ENCODE assay signal across 35 cellular contexts in the genomic region with DNA sequence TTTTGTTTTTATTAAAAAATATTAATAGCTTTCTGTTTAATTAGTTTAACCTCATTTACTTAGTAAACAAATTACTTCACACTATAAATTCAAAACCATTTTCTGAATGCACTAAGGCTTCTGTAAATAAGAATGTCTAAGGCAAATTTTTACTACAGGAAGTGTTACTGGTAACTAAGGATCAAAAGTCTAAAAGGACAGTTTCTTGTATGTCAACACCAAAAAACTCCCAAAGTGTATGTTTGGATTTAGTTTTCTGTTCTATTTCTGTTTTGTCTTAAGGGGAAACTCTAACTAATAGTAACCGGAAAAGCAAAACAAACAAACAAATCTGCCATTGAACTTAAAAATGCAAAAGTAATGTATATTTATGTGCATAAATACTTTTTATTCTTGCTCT. TPM values are rescaled to one million over a fixed set of nuclear protein-coding genes. Genes with fewer than 3 reads are reported as not detected.
"Had no signal": no experiment of that assay in that cellular context is flagged by ENCODE, and none has a peak within 500 bp of the region (broad histone marks: within the 10 kb centered on the region; RNA-seq: fewer than 3 reads in every experiment).

No MANE protein-coding gene starts in this region.

- DNase-seq: Karpas-422, Kasumi-1, MG63, MM.1S, MV-4-11, NCI-H1048, NCI-H1092, NCI-H1092 treated with DMSO at 0.1 percent for 48 hours, NCI-H1417 treated with DMSO at 0.1 percent for 48 hours, NCI-H1436, NCI-H1436 treated with DMSO at 0.1 percent for 48 hours, NCI-H146, NCI-H1694, NCI-H1694 treated with DMSO at 0.1 percent for 48 hours, NCI-H187, NCI-H187 treated with DMSO at 0.1 percent for 48 hours, NCI-H1930, NCI-H2029, NCI-H2029 treated with DMSO at 0.1 percent for 48 hours, NCI-H2081, NCI-H2081 treated with DMSO at 0.1 percent for 48 hours, NCI-H2107, NCI-H2171, NCI-H2171 treated with DMSO at 0.1 percent for 48 hours, NCI-H2227 treated with DMSO at 0.1 percent for 48 hours, NCI-H226, NCI-H345, NCI-H446, NCI-H446 treated with DMSO at 0.1 percent for 48 hours, NCI-H510A, NCI-H510A treated with DMSO at 0.1 percent for 48 hours had no signal

- H3K4me3 ChIP-seq: MG63 had no signal

- H3K36me3 ChIP-seq: MG63 had no signal

- H3K9me3 ChIP-seq: MG63 had no signal

- H3K27me3 ChIP-seq: MG63 had no signal

RNA-seq across cellular contexts. Expression of a gene that starts 24.7 kb away (rescaled TPM):
- total RNA-seq: LHCN-M2, M059J, MCF 10A, NCI-H460 had no signal

RNA-seq across cellular contexts. Expression of a gene that starts 31.2 kb away (rescaled TPM):
- total RNA-seq: LHCN-M2, M059J, MCF 10A, NCI-H460 had no signal

RNA-seq across cellular contexts. Expression of a gene that starts 37.8 kb away (rescaled TPM):
- total RNA-seq: LHCN-M2, M059J, MCF 10A, NCI-H460 had no signal

RNA-seq across cellular contexts. Expression of a gene that starts 44.4 kb away (rescaled TPM):
- total RNA-seq: LHCN-M2, M059J, MCF 10A, NCI-H460 had no signal

RNA-seq across cellular contexts. Expression of a gene that starts 50.9 kb away (rescaled TPM):
- total RNA-seq: LHCN-M2, M059J, MCF 10A, NCI-H460 had no signal
